ENCODE assay signal across 1 cellular context in the genomic region with DNA sequence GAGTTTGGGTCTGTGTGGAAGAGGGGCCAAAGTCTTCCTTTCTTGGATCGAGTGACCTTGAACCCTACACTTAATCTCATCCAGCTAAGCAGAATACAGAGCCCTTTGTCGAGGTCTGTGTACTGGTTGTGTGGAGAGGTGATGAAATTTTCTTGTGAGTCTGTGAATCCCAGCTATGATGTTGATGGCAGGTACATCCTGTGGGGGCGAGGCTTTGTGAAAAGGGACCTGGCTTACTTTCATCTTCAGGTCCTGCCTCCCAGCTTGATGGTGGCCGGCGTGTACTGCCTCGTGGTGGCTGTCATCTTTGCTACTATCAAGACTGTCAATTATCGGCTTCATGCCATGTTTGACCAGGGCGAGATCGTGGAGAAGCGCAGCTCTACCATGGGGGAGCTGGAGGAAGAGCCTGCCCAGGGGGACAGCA.
TF ChIP-seq lines count a peak whose summit lies in the region.

No MANE protein-coding gene starts in this region.

TF ChIP-seq in A549, 52 proteins besides CTCF, POLR2A, EP300 and RAD21 (continued from another document):
- TF ChIP-seq MYC (IDR thresholded peaks at IDR 0.05; ENCODE audit: borderline replicate concordance, low read length) (no peak), CBX8 (IDR thresholded peaks at IDR 0.05) (no peak), GATA3 (IDR thresholded peaks at IDR 0.05; ENCODE audit: borderline replicate concordance) (no peak)
- TF ChIP-seq, protein P1, sequence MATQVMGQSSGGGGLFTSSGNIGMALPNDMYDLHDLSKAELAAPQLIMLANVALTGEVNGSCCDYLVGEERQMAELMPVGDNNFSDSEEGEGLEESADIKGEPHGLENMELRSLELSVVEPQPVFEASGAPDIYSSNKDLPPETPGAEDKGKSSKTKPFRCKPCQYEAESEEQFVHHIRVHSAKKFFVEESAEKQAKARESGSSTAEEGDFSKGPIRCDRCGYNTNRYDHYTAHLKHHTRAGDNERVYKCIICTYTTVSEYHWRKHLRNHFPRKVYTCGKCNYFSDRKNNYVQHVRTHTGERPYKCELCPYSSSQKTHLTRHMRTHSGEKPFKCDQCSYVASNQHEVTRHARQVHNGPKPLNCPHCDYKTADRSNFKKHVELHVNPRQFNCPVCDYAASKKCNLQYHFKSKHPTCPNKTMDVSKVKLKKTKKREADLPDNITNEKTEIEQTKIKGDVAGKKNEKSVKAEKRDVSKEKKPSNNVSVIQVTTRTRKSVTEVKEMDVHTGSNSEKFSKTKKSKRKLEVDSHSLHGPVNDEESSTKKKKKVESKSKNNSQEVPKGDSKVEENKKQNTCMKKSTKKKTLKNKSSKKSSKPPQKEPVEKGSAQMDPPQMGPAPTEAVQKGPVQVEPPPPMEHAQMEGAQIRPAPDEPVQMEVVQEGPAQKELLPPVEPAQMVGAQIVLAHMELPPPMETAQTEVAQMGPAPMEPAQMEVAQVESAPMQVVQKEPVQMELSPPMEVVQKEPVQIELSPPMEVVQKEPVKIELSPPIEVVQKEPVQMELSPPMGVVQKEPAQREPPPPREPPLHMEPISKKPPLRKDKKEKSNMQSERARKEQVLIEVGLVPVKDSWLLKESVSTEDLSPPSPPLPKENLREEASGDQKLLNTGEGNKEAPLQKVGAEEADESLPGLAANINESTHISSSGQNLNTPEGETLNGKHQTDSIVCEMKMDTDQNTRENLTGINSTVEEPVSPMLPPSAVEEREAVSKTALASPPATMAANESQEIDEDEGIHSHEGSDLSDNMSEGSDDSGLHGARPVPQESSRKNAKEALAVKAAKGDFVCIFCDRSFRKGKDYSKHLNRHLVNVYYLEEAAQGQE (IDR thresholded peaks at IDR 0.05) = no peak
- TF ChIP-seq, protein P2, sequence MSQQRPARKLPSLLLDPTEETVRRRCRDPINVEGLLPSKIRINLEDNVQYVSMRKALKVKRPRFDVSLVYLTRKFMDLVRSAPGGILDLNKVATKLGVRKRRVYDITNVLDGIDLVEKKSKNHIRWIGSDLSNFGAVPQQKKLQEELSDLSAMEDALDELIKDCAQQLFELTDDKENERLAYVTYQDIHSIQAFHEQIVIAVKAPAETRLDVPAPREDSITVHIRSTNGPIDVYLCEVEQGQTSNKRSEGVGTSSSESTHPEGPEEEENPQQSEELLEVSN (IDR thresholded peaks at IDR 0.05; ENCODE audit: borderline replicate concordance, low read depth) = no peak
- TF ChIP-seq, protein P3, sequence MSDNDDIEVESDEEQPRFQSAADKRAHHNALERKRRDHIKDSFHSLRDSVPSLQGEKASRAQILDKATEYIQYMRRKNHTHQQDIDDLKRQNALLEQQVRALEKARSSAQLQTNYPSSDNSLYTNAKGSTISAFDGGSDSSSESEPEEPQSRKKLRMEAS (IDR thresholded peaks at IDR 0.05) = no peak
